Comparison of ENCODE assay signal across 8 cellular contexts in the genomic region with DNA sequence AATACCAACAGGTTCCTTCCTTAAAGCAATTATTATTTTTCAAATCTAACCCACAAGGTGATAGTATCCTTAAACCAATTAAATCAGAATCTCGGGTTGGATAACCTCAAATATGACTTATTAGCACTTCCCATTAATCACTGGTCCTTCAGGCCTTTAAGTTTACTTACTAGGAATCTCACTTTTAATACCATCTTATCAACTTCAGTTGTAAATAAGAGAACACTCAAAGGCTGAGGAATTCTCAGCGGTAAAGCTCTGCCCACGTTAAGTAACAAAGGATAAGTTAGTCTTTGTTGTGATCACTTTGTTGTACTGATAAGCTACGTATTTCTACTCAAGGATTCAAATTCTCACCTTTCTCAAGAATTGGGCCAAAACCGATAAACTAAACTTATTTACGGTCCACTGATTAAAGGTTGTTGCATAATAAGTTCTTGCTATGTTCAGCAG.
DNase-seq lines count a peak whose midpoint lies in the region; ATAC-seq and TF ChIP-seq lines count a peak whose summit lies in the region.

No MANE protein-coding gene starts in this region.

- DNase-seq in GM12864 (ENCODE audit: low read depth) (no peak), Panc1 (ENCODE audit: low read depth, low spot score) (no peak), epithelial cell of prostate (ENCODE audit: low read depth, low spot score) (no peak), progenitor cell of endocrine pancreas (ENCODE audit: low spot score, unreplicated experiment) (no peak), amniotic stem cell (lab: John Stamatoyannopoulos, UW) (no peak), CD1c-positive myeloid dendritic cell (ENCODE audit: extremely low spot score) (no peak), HK-2 (ENCODE audit: unreplicated experiment) (no peak)

- BruUV-seq in Panc1 (replicated peaks; lab: Mats Ljungman, UMichigan), result no TSS peak

- in situ Hi-C loops in Panc1 (cut with HindIII; ENCODE audit: low pct_unique_long_range_greater_than_20kb, low sequenced_read_pairs), result no loop called here

- no peaks in the 10 kb centered on the region for H3K9me3 Mint-ChIP-seq in progenitor cell of endocrine pancreas (ENCODE audit: low read depth)

- peak overlapping the region; percentile 84 for H3K4me3 Mint-ChIP-seq in progenitor cell of endocrine pancreas (ENCODE audit: low read depth)

- H3K27ac ChIP-seq in Panc1 (ENCODE audit: low read length) (peak overlapping the region; percentile 61; the same call in 1 of the 2 replicates), epithelial cell of prostate (peak overlapping the region; percentile 67)

- no peaks in the 10 kb centered on the region for H3K9me3 ChIP-seq in Panc1 (ENCODE audit: control insufficient read depth, insufficient read depth, low read depth, low read length)

- CTCF ChIA-PET in Panc1 (lab: Charles Lee), result no interaction called here

- TF ChIP-seq CTCF in GM12864 (IDR thresholded peaks at IDR 0.05; ENCODE audit: low read depth, low read length, missing control alignments) (no peak), Panc1 (IDR thresholded peaks at IDR 0.05) (no peak), progenitor cell of endocrine pancreas (IDR thresholded peaks at IDR 0.05; ENCODE audit: unreplicated experiment) (no peak)

- peaks cover 33% of the 10 kb centered on the region for H3K4me1 Mint-ChIP-seq in progenitor cell of endocrine pancreas (ENCODE audit: low read depth)

- H3K27me3 ChIP-seq in Panc1 (ENCODE audit: control insufficient read depth, insufficient read depth, low read length), result no peaks in the 10 kb centered on the region

- intact Hi-C loops in Panc1 (cut with micrococcal nuclease; ENCODE audit: unreplicated experiment), result no loop called here

- peaks cover 16% of the 10 kb centered on the region for H3K36me3 Mint-ChIP-seq in progenitor cell of endocrine pancreas (ENCODE audit: insufficient read depth)

- H3K4me1 ChIP-seq in Panc1 (ENCODE audit: control insufficient read depth, insufficient read depth, low read length), result peaks cover 3% of the 10 kb centered on the region; the same call in 1 of the 2 replicates

- H3K27ac Mint-ChIP-seq in progenitor cell of endocrine pancreas, result peak overlapping the region; percentile 99

- POLR2A ChIA-PET in Panc1 (lab: Charles Lee), result no interaction called here

- no peak for ATAC-seq in Panc1
- ATAC-seq in HG02759 (IDR thresholded peaks at IDR 0.05; ENCODE audit: unreplicated experiment), result no peak

- H3K36me3 ChIP-seq in Panc1 (ENCODE audit: control insufficient read depth, insufficient read depth, low read length), result no peaks in the 10 kb centered on the region

- peak overlapping the region; percentile 70 for H3K4me3 ChIP-seq in GM12864 (ENCODE audit: low read depth, low read length)
- H3K4me3 ChIP-seq in Panc1 (ENCODE audit: low read depth in 2 of 2, low read length in 2 of 2), result peak overlapping the region in 1 of 2 experiments; percentile 35; a peak in 1 of 4 replicates

- H3K27me3 Mint-ChIP-seq in progenitor cell of endocrine pancreas, result no peaks in the 10 kb centered on the region
